In the genomic region with DNA sequence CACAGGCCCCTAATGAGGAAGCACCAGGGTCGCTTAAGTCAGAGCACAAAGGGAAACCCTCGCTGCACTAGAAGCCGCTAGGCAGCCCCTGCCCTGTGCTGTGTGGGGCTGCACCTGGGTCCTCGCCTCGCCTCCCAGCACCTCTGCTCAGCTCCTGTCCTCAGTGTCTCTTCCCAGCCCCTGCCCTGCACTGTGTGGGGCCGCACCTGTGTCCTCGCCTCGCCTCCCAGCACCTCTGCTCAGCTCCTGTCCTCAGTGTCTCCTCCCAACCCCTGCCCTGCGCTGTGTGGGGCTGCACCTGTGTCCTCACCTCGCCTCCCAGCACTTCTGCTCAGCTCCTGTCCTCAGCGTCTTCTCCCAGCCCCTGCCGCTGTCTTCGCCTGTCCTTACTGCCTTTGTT, we compare ENCODE assay signal across 17 cellular contexts.
DNase-seq lines count a peak whose midpoint lies in the region; ATAC-seq, FAIRE-seq and TF ChIP-seq lines count a peak whose summit lies in the region.
"Had no signal": no experiment of that assay in that cellular context is flagged by ENCODE, and none has a peak within 500 bp of the region (broad histone marks: within the 10 kb centered on the region; RNA-seq: fewer than 3 reads in every experiment).

No MANE protein-coding gene starts in this region.

- RAD21 ChIA-PET in HCT116 (lab: Charles Lee; ENCODE audit: low non-redundant PET in 1 of 2, low total read pairs in 2 of 2, uncharacterized antibody in 2 of 2, unreplicated experiment in 2 of 2) = no interaction called here

- H2AFZ ChIP-seq in HCT116 (ENCODE audit: low read depth, low read length, poor library complexity, severe bottlenecking) = no peak overlapping the region
- no peak overlapping the region for H2AFZ ChIP-seq in HepG2 (ENCODE audit: low read length)
- H2AFZ ChIP-seq: PC-9 had no signal

- peaks cover 26% of the 10 kb centered on the region for H3K9me3 Mint-ChIP-seq in WTC11
- peaks cover 2% of the 10 kb centered on the region for H3K9me3 Mint-ChIP-seq in stimulated activated effector memory CD8-positive, alpha-beta T cell treated with anti-CD3 and anti-CD28 coated beads, Interleukin-12 subunit alpha, Interleukin-12 subunit beta, amount 100 ng/mL, for 72 hours
- H3K9me3 Mint-ChIP-seq in activated T-cell treated with anti-CD3 and anti-CD28 coated beads, Interleukin-2, amount 50 U/mL, for 4 hours = no peaks in the 10 kb centered on the region

- H3K4me3 Mint-ChIP-seq in WTC11 = no peak overlapping the region
- H3K4me3 Mint-ChIP-seq in stimulated activated effector memory CD8-positive, alpha-beta T cell treated with anti-CD3 and anti-CD28 coated beads, Interleukin-12 subunit alpha, Interleukin-12 subunit beta, amount 100 ng/mL, for 72 hours = no peak overlapping the region
- no peak overlapping the region for H3K4me3 Mint-ChIP-seq in activated T-cell treated with anti-CD3 and anti-CD28 coated beads, Interleukin-2, amount 50 U/mL, for 4 hours
- H3K4me3 Mint-ChIP-seq: CD4-positive, alpha-beta memory T cell; H9 had no signal

- H3K4me1 ChIP-seq in HCT116 (ENCODE audit: control insufficient read depth in 1 of 2, insufficient read depth in 2 of 2, low read length in 2 of 2) (no peaks in the 10 kb centered on the region), HepG2 (ENCODE audit: insufficient read depth, low read length) (no peaks in the 10 kb centered on the region)
- H3K4me1 ChIP-seq: BE2C had no signal

- in situ Hi-C loops in HepG2 (cut with HindIII; ENCODE audit: extremely low pct_ligation_motif_present, low pct_unique_long_range_greater_than_20kb) = no loop called here

- TF ChIP-seq POLR2A in HCT116 (IDR thresholded peaks at IDR 0.05; ENCODE audit: borderline replicate concordance, extremely low read depth, insufficient read depth, insufficient read length) = no peak
- no peak for TF ChIP-seq POLR2A in HepG2 (IDR thresholded peaks at IDR 0.05; ENCODE audit: insufficient read depth in 1 of 2, low read depth in 2 of 2, low read length in 2 of 2)

- H3K9me3 ChIP-seq in HCT116 (ENCODE audit: control insufficient read depth in 1 of 2, insufficient read depth in 1 of 2, low read depth in 1 of 2, low read length in 2 of 2) (no peaks in the 10 kb centered on the region), HepG2 (ENCODE audit: low read length) (no peaks in the 10 kb centered on the region)
- H3K9me3 ChIP-seq: BE2C had no signal

- TF ChIP-seq EP300 in HepG2 (IDR thresholded peaks at IDR 0.05; ENCODE audit: low read depth in 2 of 2, low read length in 2 of 2) (no peak), HepG2 (CRISPR knock-in tag; IDR thresholded peaks at IDR 0.05; ENCODE audit: borderline replicate concordance) (no peak)

- H3K27me3 Mint-ChIP-seq in WTC11 (ENCODE audit: low read depth) = no peaks in the 10 kb centered on the region; the same call in 1 of the 2 replicates
- no peaks in the 10 kb centered on the region for H3K27me3 Mint-ChIP-seq in activated T-cell treated with anti-CD3 and anti-CD28 coated beads, Interleukin-2, amount 50 U/mL, for 4 hours (ENCODE audit: low read depth)
- H3K27me3 Mint-ChIP-seq: CD4-positive, alpha-beta memory T cell had no signal

- POLR2A ChIA-PET in HCT116 (lab: Charles Lee) (no interaction called here), WTC11 (lab: Charles Lee) (no interaction called here), HepG2 (lab: Yijun Ruan, JAX) (no interaction called here)

- BruUV-seq in HCT116 (replicated peaks; lab: Mats Ljungman, UMichigan) (no TSS peak), HepG2 (replicated peaks; lab: Mats Ljungman, UMichigan) (no TSS peak)

- no peak overlapping the region for H3K27ac Mint-ChIP-seq in WTC11
- H3K27ac Mint-ChIP-seq in stimulated activated effector memory CD8-positive, alpha-beta T cell treated with anti-CD3 and anti-CD28 coated beads, Interleukin-12 subunit alpha, Interleukin-12 subunit beta, amount 100 ng/mL, for 72 hours = no peak overlapping the region
- H3K27ac Mint-ChIP-seq: CD4-positive, alpha-beta memory T cell had no signal

- DNase-seq in HCT116 (ENCODE audit: low read depth, low spot score) (no peak), WTC11 (ENCODE audit: low spot score) (no peak), HepG2 (ENCODE audit: low spot score) (no peak), HPDE6-E6E7 (ENCODE audit: extremely low spot score) (no peak), NCI-H1694 treated with DMSO at 0.1 percent for 48 hours (lab: John Stamatoyannopoulos, UW) (no peak), NCI-H748 (lab: John Stamatoyannopoulos, UW; ENCODE audit: unreplicated experiment) (no peak)
- no peak for DNase-seq in stimulated activated effector memory CD8-positive, alpha-beta T cell treated with anti-CD3 and anti-CD28 coated beads, Interleukin-12 subunit alpha, Interleukin-12 subunit beta, amount 100 ng/mL, for 72 hours (ENCODE audit: low spot score in 2 of 2)
- no peak for DNase-seq in activated T-cell treated with anti-CD3 and anti-CD28 coated beads, Interleukin-2, amount 50 U/mL, for 4 hours
- DNase-seq: ACHN; BE2C; CD4-positive, alpha-beta memory T cell; H9; NCI-H1436 treated with DMSO at 0.1 percent for 48 hours; NCI-H2081 treated with DMSO at 0.1 percent for 48 hours; NCI-H226; PC-9 had no signal

- H3K79me2 ChIP-seq in HCT116 (ENCODE audit: insufficient read depth, low read length) (no peaks in the 10 kb centered on the region), HepG2 (ENCODE audit: insufficient read depth, low read length) (no peaks in the 10 kb centered on the region)

- H3K36me3 ChIP-seq in HCT116 (ENCODE audit: control insufficient read depth in 1 of 2, insufficient read depth in 2 of 2, low read length in 2 of 2) (no peaks in the 10 kb centered on the region), HepG2 (replicated peaks in 1 of 2; ENCODE audit: control insufficient read depth in 1 of 2, insufficient read depth in 2 of 2, low read length in 2 of 2) (no peaks in the 10 kb centered on the region)
- H3K36me3 ChIP-seq: BE2C had no signal

- H4K20me1 ChIP-seq in HCT116 (ENCODE audit: insufficient read depth) (no peaks in the 10 kb centered on the region), HepG2 (ENCODE audit: insufficient read depth, low read length) (no peaks in the 10 kb centered on the region)

- H3K27ac ChIP-seq in HCT116 (ENCODE audit: low read depth, low read length) (no peak overlapping the region), HepG2 (ENCODE audit: extremely low read length, insufficient read depth, low read length) (no peak overlapping the region)
- H3K27ac ChIP-seq: PC-9 had no signal

- no peak overlapping the region for H3K4me3 ChIP-seq in HCT116 (replicated peaks in 1 of 2; ENCODE audit: low read depth in 1 of 2, low read length in 2 of 2)
- no peak overlapping the region for H3K4me3 ChIP-seq in HepG2 (replicated peaks in 1 of 3; ENCODE audit: insufficient read depth in 1 of 3, low read depth in 2 of 3, low read length in 3 of 3)
- H3K4me3 ChIP-seq: PC-9 had no signal

- 29% methylated on average over 13 of the region's 13 CpGs for WGBS in HepG2 (ENCODE audit: low lambda C conversion rate)

- H3K9ac ChIP-seq in HCT116 (ENCODE audit: low read length) = no peak overlapping the region
- H3K9ac ChIP-seq in HepG2 (ENCODE audit: insufficient read depth, low read depth, low read length) = no peak overlapping the region

- H3K4me2 ChIP-seq in HCT116 (ENCODE audit: low read length) = no peak overlapping the region
- no peak overlapping the region for H3K4me2 ChIP-seq in HepG2 (ENCODE audit: low read depth, low read length)
- H3K4me2 ChIP-seq: PC-9 had no signal

- TF ChIP-seq RAD21 in HCT116 (IDR thresholded peaks at IDR 0.05; ENCODE audit: low read depth) (no peak), HepG2 (CRISPR knock-in tag; IDR thresholded peaks at IDR 0.05) (no peak)

- peaks cover 14% of the 10 kb centered on the region for H3K36me3 Mint-ChIP-seq in WTC11
- H3K36me3 Mint-ChIP-seq in stimulated activated effector memory CD8-positive, alpha-beta T cell treated with anti-CD3 and anti-CD28 coated beads, Interleukin-12 subunit alpha, Interleukin-12 subunit beta, amount 100 ng/mL, for 72 hours = no peaks in the 10 kb centered on the region
- H3K36me3 Mint-ChIP-seq in activated T-cell treated with anti-CD3 and anti-CD28 coated beads, Interleukin-2, amount 50 U/mL, for 4 hours (ENCODE audit: insufficient read depth) = no peaks in the 10 kb centered on the region
- H3K36me3 Mint-ChIP-seq: CD4-positive, alpha-beta memory T cell had no signal

- CTCF ChIA-PET in HCT116 (lab: Charles Lee) (no interaction called here), WTC11 (lab: Charles Lee) (no interaction called here), HepG2 (lab: Yijun Ruan, JAX; ENCODE audit: low intra/inter-chr PET ratio, low total read pairs) (no interaction called here)

- peaks cover 10% of the 10 kb centered on the region for H3K4me1 Mint-ChIP-seq in WTC11
- no peaks in the 10 kb centered on the region for H3K4me1 Mint-ChIP-seq in stimulated activated effector memory CD8-positive, alpha-beta T cell treated with anti-CD3 and anti-CD28 coated beads, Interleukin-12 subunit alpha, Interleukin-12 subunit beta, amount 100 ng/mL, for 72 hours
- no peaks in the 10 kb centered on the region for H3K4me1 Mint-ChIP-seq in activated T-cell treated with anti-CD3 and anti-CD28 coated beads, Interleukin-2, amount 50 U/mL, for 4 hours (ENCODE audit: low read depth)
- H3K4me1 Mint-ChIP-seq: CD4-positive, alpha-beta memory T cell had no signal

- no peak for TF ChIP-seq CTCF in HCT116 (IDR thresholded peaks at IDR 0.05 in 2 of 3, conservative IDR thresholded peaks at IDR 0.05 in 1 of 3; ENCODE audit: borderline replicate concordance in 1 of 3, insufficient read depth in 1 of 3, low read depth in 2 of 3, low read length in 2 of 3)
- TF ChIP-seq CTCF in WTC11 (IDR thresholded peaks at IDR 0.05) = no peak
- TF ChIP-seq CTCF in HepG2 (CRISPR knock-in tag; IDR thresholded peaks at IDR 0.05) = no peak

- H3K9me2 ChIP-seq in HCT116 (ENCODE audit: insufficient read depth) = no peaks in the 10 kb centered on the region

- ATAC-seq in HCT116 = peak; percentile 38
- ATAC-seq in WTC11 = peak; percentile 39; the same call in 1 of the 2 replicates
- ATAC-seq in HepG2 = peak; percentile 68
- ATAC-seq in stimulated activated effector memory CD8-positive, alpha-beta T cell treated with anti-CD3 and anti-CD28 coated beads, Interleukin-12 subunit alpha, Interleukin-12 subunit beta, amount 100 ng/mL, for 72 hours = peak; percentile 35
- ATAC-seq in activated T-cell treated with anti-CD3 and anti-CD28 coated beads, Interleukin-2, amount 50 U/mL, for 4 hours = no peak
- ATAC-seq: SK-N-SH treated with all-trans-retinoic acid at 6 μM for 48 hours had no signal

- H3K27me3 ChIP-seq in HCT116 (ENCODE audit: insufficient read depth, low read length) (0 out of 2 replicates have a peak, but pooled peaks cover 7% of the 10 kb centered on the region), HepG2 (ENCODE audit: control insufficient read depth in 1 of 2, insufficient read depth in 2 of 2, low read length in 2 of 2) (peaks cover 6 to 53% of the 10 kb centered on the region in 2 experiments; a peak in 4 of 5 replicates)
- H3K27me3 ChIP-seq: BE2C had no signal

- intact Hi-C loops in HCT116 (cut with micrococcal nuclease) (no loop called here), HepG2 (cut with micrococcal nuclease; ENCODE audit: unreplicated experiment) (loop anchor here (5.0 kb wide), 1 partner anchor 913 kb away; no protein-coding TSS in a partner anchor)

- FAIRE-seq in HepG2 (lab: Jason Lieb, UNC) = no peak

TF ChIP-seq in HCT116, 20 proteins besides CTCF, POLR2A, EP300 and RAD21:
- no peak for TF ChIP-seq SP1 (IDR thresholded peaks at IDR 0.05; ENCODE audit: low read depth)

Comparison
In these comparisons a context has a peak if more than half of its experiments do, and no peak if none do; other contexts are left out.
1. ATAC-seq: peak in HCT116 (single experiment), WTC11 (single experiment), HepG2 (single experiment) and stimulated activated effector memory CD8-positive, alpha-beta T cell treated with anti-CD3 and anti-CD28 coated beads, Interleukin-12 subunit alpha, Interleukin-12 subunit beta, amount 100 ng/mL, for 72 hours (single experiment); none in activated T-cell treated with anti-CD3 and anti-CD28 coated beads, Interleukin-2, amount 50 U/mL, for 4 hours (0 of 2).